Comparison of ENCODE assay signal across 9 cellular contexts in the genomic region with DNA sequence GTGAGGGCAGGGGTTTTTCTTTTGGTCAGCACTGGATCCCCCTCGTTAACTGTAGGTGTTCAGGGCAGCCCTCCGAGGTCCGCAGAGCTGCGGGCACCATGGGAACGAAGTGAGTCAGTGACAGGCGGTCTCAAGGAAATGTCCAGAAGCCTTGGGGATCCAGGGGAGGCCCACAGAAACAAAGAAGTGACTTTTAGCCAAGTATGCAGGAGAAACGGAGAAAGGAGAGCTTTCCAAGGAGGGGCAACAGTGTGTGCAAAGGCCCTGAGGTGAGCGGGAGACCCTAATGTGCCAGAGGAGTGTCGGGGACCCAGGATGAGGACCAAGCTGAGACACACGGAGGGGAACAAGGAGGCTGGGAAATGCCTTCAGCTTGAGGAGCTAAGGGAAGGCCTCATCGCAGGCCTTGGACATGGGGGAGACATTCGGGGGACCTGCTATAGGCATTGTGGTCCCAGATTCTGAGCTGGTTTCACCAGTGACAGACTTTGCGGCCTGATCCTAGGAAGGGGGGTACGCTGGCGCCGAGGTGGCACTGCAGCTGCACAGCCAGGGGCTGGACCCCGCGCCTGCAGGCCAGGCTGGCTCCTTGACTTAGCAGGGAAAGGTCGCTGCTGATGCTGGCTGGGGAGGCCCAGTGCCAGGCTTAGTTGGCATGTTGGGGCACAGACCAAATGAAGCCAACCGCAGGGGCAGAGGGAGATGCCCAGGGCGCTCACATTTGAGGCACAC. TPM values are rescaled to one million over a fixed set of nuclear protein-coding genes. Genes with fewer than 3 reads are reported as not detected.
DNase-seq lines count a peak whose midpoint lies in the region; ATAC-seq lines count a peak whose summit lies in the region.
"Had no signal": no experiment of that assay in that cellular context is flagged by ENCODE, and none has a peak within 500 bp of the region (broad histone marks: within the 10 kb centered on the region; RNA-seq: fewer than 3 reads in every experiment).

No MANE protein-coding gene starts in this region.

- peaks cover 43% of the 10 kb centered on the region for H3K4me1 ChIP-seq in stomach smooth muscle (ENCODE audit: control insufficient read depth, insufficient read depth, low read length)

- POLR2A ChIA-PET in activated CD4-positive, alpha-beta memory T cell treated with anti-CD3 and anti-CD28 coated beads, Interleukin-2, amount 10 ng/mL, durations not matched to agents 7 days and 5 days (lab: Charles Lee), result interaction anchor here (0.8 to 5.8 kb wide), 7 partner anchors 10 to 174 kb away, joined by 3 to 37 read pairs (median 5); partner anchors contain the start of genes HNRNPH1, MGAT4B, MRNIP and SQSTM1

- H3K27ac Mint-ChIP-seq in T-helper 1 cell treated with Interleukin-12 subunit alpha and Interleukin-12 subunit beta and Interleukin-4 antibody, amounts not matched to agents 30 μg/mL and 1 μg/mL, for 36 hours, result peak overlapping the region; percentile 47
- peak overlapping the region; percentile 30 for H3K27ac Mint-ChIP-seq in activated CD4-positive, alpha-beta memory T cell treated with anti-CD3 and anti-CD28 coated beads, Interleukin-2, amount 10 ng/mL, durations not matched to agents 7 days and 5 days

- ATAC-seq in HG03520 (IDR thresholded peaks at IDR 0.05; ENCODE audit: unreplicated experiment), result no peak

- H3K27me3 ChIP-seq in layer of hippocampus (ENCODE audit: control insufficient read depth, insufficient read depth, low read length) (no peaks in the 10 kb centered on the region), stomach smooth muscle (ENCODE audit: control insufficient read depth in 1 of 2, insufficient read depth in 2 of 2, low read length in 2 of 2) (no peaks in the 10 kb centered on the region)

- H3K36me3 ChIP-seq in stomach smooth muscle (ENCODE audit: control insufficient read depth in 2 of 2, insufficient read depth in 2 of 2, low read length in 2 of 2), result peaks cover 7 to 21% of the 10 kb centered on the region in 2 donors

- peak overlapping the region; percentile 64 to 71 for H3K9ac ChIP-seq in stomach smooth muscle (ENCODE audit: low read length in 2 of 2)

- H3K4me3 ChIP-seq in stomach smooth muscle (ENCODE audit: low read length in 2 of 2), result peak overlapping the region; percentile 40 to 74

- no peaks in the 10 kb centered on the region for H3K27me3 Mint-ChIP-seq in T-helper 1 cell treated with Interleukin-12 subunit alpha and Interleukin-12 subunit beta and Interleukin-4 antibody, amounts not matched to agents 30 μg/mL and 1 μg/mL, for 36 hours (ENCODE audit: low read depth)
- no peaks in the 10 kb centered on the region for H3K27me3 Mint-ChIP-seq in activated CD4-positive, alpha-beta memory T cell treated with anti-CD3 and anti-CD28 coated beads, Interleukin-2, amount 10 ng/mL, durations not matched to agents 7 days and 5 days

- H3K36me3 Mint-ChIP-seq in T-helper 1 cell treated with Interleukin-12 subunit alpha and Interleukin-12 subunit beta and Interleukin-4 antibody, amounts not matched to agents 30 μg/mL and 1 μg/mL, for 36 hours (ENCODE audit: low read depth), result peaks cover 17% of the 10 kb centered on the region
- peaks cover 22% of the 10 kb centered on the region for H3K36me3 Mint-ChIP-seq in activated CD4-positive, alpha-beta memory T cell treated with anti-CD3 and anti-CD28 coated beads, Interleukin-2, amount 10 ng/mL, durations not matched to agents 7 days and 5 days (ENCODE audit: low read depth)

- H3K9me3 ChIP-seq in stomach smooth muscle (ENCODE audit: control insufficient read depth in 2 of 2, low read length in 2 of 2), result no peaks in the 10 kb centered on the region

- H3K27ac ChIP-seq in layer of hippocampus (ENCODE audit: low read depth, low read length), result peak overlapping the region; percentile 59
- H3K27ac ChIP-seq in stomach smooth muscle (ENCODE audit: low read length), result peak overlapping the region; percentile 53

- H3K4me1 Mint-ChIP-seq in T-helper 1 cell treated with Interleukin-12 subunit alpha and Interleukin-12 subunit beta and Interleukin-4 antibody, amounts not matched to agents 30 μg/mL and 1 μg/mL, for 36 hours (ENCODE audit: low read depth), result peaks cover 18% of the 10 kb centered on the region
- peaks cover 30% of the 10 kb centered on the region for H3K4me1 Mint-ChIP-seq in activated CD4-positive, alpha-beta memory T cell treated with anti-CD3 and anti-CD28 coated beads, Interleukin-2, amount 10 ng/mL, durations not matched to agents 7 days and 5 days

- DNase-seq in T-helper 1 cell, result no peak
- DNase-seq in activated CD4-positive, alpha-beta memory T cell treated with anti-CD3 and anti-CD28 coated beads, Interleukin-2, amount 10 ng/mL, durations not matched to agents 7 days and 5 days, result no peak
- DNase-seq in HPDE6-E6E7 (ENCODE audit: extremely low spot score), result no peak
- no peak for DNase-seq in NCI-H446 treated with DMSO at 0.1 percent for 48 hours (lab: John Stamatoyannopoulos, UW)

- H3K9me3 Mint-ChIP-seq in T-helper 1 cell treated with Interleukin-12 subunit alpha and Interleukin-12 subunit beta and Interleukin-4 antibody, amounts not matched to agents 30 μg/mL and 1 μg/mL, for 36 hours, result no peaks in the 10 kb centered on the region
- H3K9me3 Mint-ChIP-seq in activated CD4-positive, alpha-beta memory T cell treated with anti-CD3 and anti-CD28 coated beads, Interleukin-2, amount 10 ng/mL, durations not matched to agents 7 days and 5 days, result no peaks in the 10 kb centered on the region

- H3K4me3 Mint-ChIP-seq in T-helper 1 cell treated with Interleukin-12 subunit alpha and Interleukin-12 subunit beta and Interleukin-4 antibody, amounts not matched to agents 30 μg/mL and 1 μg/mL, for 36 hours, result peak overlapping the region; percentile 46
- H3K4me3 Mint-ChIP-seq in activated CD4-positive, alpha-beta memory T cell treated with anti-CD3 and anti-CD28 coated beads, Interleukin-2, amount 10 ng/mL, durations not matched to agents 7 days and 5 days, result peak overlapping the region; percentile 26

- CTCF ChIA-PET in activated CD4-positive, alpha-beta memory T cell treated with anti-CD3 and anti-CD28 coated beads, Interleukin-2, amount 10 ng/mL, durations not matched to agents 7 days and 5 days (lab: Charles Lee), result interaction anchor here (1.1 to 2.3 kb wide), 4 partner anchors 14 to 42 kb away, joined by 3 to 11 read pairs (median 4); no protein-coding TSS in a partner anchor

RNA-seq across cellular contexts. Expression of gene LTC4S, which starts 3.3 kb away (rescaled TPM):
- 1 to 10 TPM; 2.1 to 3.3 TPM for total RNA-seq in activated CD4-positive, alpha-beta memory T cell treated with anti-CD3 and anti-CD28 coated beads, Interleukin-2, amount 10 ng/mL, durations not matched to agents 7 days and 5 days
- total RNA-seq: RPMI7951 had no signal

RNA-seq across cellular contexts. Expression of gene MGAT4B, which starts 9.6 kb away (rescaled TPM):
- 10 to 100 TPM; 94.8 to 95.7 TPM for total RNA-seq in activated CD4-positive, alpha-beta memory T cell treated with anti-CD3 and anti-CD28 coated beads, Interleukin-2, amount 10 ng/mL, durations not matched to agents 7 days and 5 days

RNA-seq across cellular contexts. Expression of gene SQSTM1, which starts 23.7 kb away (rescaled TPM):
- 100 to 1,000 TPM; 178 to 183 TPM for total RNA-seq in activated CD4-positive, alpha-beta memory T cell treated with anti-CD3 and anti-CD28 coated beads, Interleukin-2, amount 10 ng/mL, durations not matched to agents 7 days and 5 days
